In genomic region chr14:30690487-30691355, GRCh38 we compare ENCODE assay signal across 8 cellular contexts.
DNase-seq lines count a peak whose midpoint lies in the region; ATAC-seq, FAIRE-seq and TF ChIP-seq lines count a peak whose summit lies in the region.
"Not testable (repeated sequence)": the region's sequence is repeated elsewhere in the genome, so short reads cannot be mapped to it uniquely, and the experiment has no call there.

No MANE protein-coding gene starts in this region.

- H3K4me3 Mint-ChIP-seq in central memory CD8-positive, alpha-beta T cell: peak overlapping the region; percentile 67
- H3K4me3 Mint-ChIP-seq in mesothelial cell of epicardium: peak overlapping the region; percentile 75

- CTCF ChIA-PET in A549 (lab: Yijun Ruan, JAX): interaction anchor here (1.2 kb wide), 1 partner anchor 34 kb away, joined by 5 read pairs; no protein-coding TSS in a partner anchor
- CTCF ChIA-PET in HEK293T (lab: Yijun Ruan, JAX): not testable (repeated sequence)

- not testable (repeated sequence) for FAIRE-seq in A549 (lab: Jason Lieb, UNC)

- peak overlapping the region; percentile 83 for H3K9ac ChIP-seq in smooth muscle cell (ENCODE audit: low read depth)

- not testable (repeated sequence) for H3K4me1 Mint-ChIP-seq in central memory CD8-positive, alpha-beta T cell; mesothelial cell of epicardium

- H2AFZ ChIP-seq in smooth muscle cell (ENCODE audit: low read depth): peak overlapping the region; percentile 78

- peaks cover 28% of the 10 kb centered on the region for H3K79me2 ChIP-seq in smooth muscle cell (ENCODE audit: low read depth)

- not testable (repeated sequence) for TF ChIP-seq RAD21 in A549 (conservative IDR thresholded peaks at IDR 0.05 in 1 of 2, IDR thresholded peaks at IDR 0.05 in 1 of 2)

- peak overlapping the region; percentile 95 for H3K27ac Mint-ChIP-seq in central memory CD8-positive, alpha-beta T cell (ENCODE audit: low read depth)
- peak overlapping the region; percentile 93 for H3K27ac Mint-ChIP-seq in mesothelial cell of epicardium

- H3K4me3 ChIP-seq in A549: peak overlapping the region; percentile 38
- H3K4me3 ChIP-seq in left ventricle myocardium inferior: peak overlapping the region; percentile 50
- peak overlapping the region; percentile 66 for H3K4me3 ChIP-seq in smooth muscle cell

- H3K27me3 ChIP-seq in left ventricle myocardium inferior (ENCODE audit: low read depth); smooth muscle cell (ENCODE audit: low read depth): not testable (repeated sequence)

- POLR2A ChIA-PET in A549 (lab: Yijun Ruan, JAX): not testable (repeated sequence)
- POLR2A ChIA-PET in HEK293T (lab: Yijun Ruan, JAX): interaction anchor here (1.0 kb wide), 1 partner anchor 68 kb away, joined by 5 read pairs; the partner anchor contains the start of gene SCFD1

- not testable (repeated sequence) for H3K9me3 Mint-ChIP-seq in central memory CD8-positive, alpha-beta T cell; mesothelial cell of epicardium

- H3K4me2 ChIP-seq in A549 (peak overlapping the region; percentile 57), smooth muscle cell (peak overlapping the region; percentile 92)

- H3K27ac ChIP-seq in A549 (peak overlapping the region; percentile 53 to 80), left ventricle myocardium inferior (replicated peaks) (peak overlapping the region; percentile 46), smooth muscle cell (ENCODE audit: low read depth) (peak overlapping the region; percentile 93)

- H3K27me3 Mint-ChIP-seq in central memory CD8-positive, alpha-beta T cell; mesothelial cell of epicardium (ENCODE audit: low read depth): not testable (repeated sequence)

- TF ChIP-seq CTCF in A549 (IDR thresholded peaks at IDR 0.05) (peak; percentile 26; the same call in 2 of the 3 replicates), left ventricle myocardium inferior (IDR thresholded peaks at IDR 0.05; ENCODE audit: borderline replicate concordance) (peak; percentile 44), mesothelial cell of epicardium (IDR thresholded peaks at IDR 0.05; ENCODE audit: unreplicated experiment) (peak; percentile 12), smooth muscle cell (IDR thresholded peaks at IDR 0.05; ENCODE audit: borderline replicate concordance, insufficient read depth, poor library complexity, severe bottlenecking) (peak; percentile 26)

- 0% methylated on average over 10 of the region's 28 CpGs for WGBS in A549 (ENCODE audit: missing lambda C conversion rate)
- WGBS in smooth muscle cell (ENCODE audit: low lambda C conversion rate): 2% methylated on average over 18 of the region's 28 CpGs

- TF ChIP-seq POLR2A in A549 (IDR thresholded peaks at IDR 0.05; ENCODE audit: low read length): not testable (repeated sequence)

- H3K4me1 ChIP-seq in A549 (peaks cover 12% of the 10 kb centered on the region; the same call in 2 of the 3 replicates), left ventricle myocardium inferior (peaks cover 23% of the 10 kb centered on the region), smooth muscle cell (ENCODE audit: low read depth) (peaks cover 17% of the 10 kb centered on the region)

- TF ChIP-seq EP300 in A549 (IDR thresholded peaks at IDR 0.05): not testable (repeated sequence)

- DNase-seq in A549 (ENCODE audit: low read depth in 1 of 2, low spot score in 1 of 2) (peak in 1 of 2 experiments; percentile 46), NCI-H774 (lab: John Stamatoyannopoulos, UW) (peak; percentile 37), activated T-cell treated with anti-CD3 and anti-CD28 coated beads for 1 hour (ENCODE audit: low read depth) (peak; percentile 12), mesothelial cell of epicardium (ENCODE audit: low spot score in 2 of 2, unreplicated experiment in 2 of 2) (peak in 1 of 2 experiments; percentile 48)
- DNase-seq in HEK293T (ENCODE audit: extremely low spot score); left ventricle myocardium inferior; smooth muscle cell (lab: John Stamatoyannopoulos, UW; ENCODE audit: unreplicated experiment): not testable (repeated sequence)
- peak in 1 of 2 donors; percentile 71 for DNase-seq in central memory CD8-positive, alpha-beta T cell (ENCODE audit: low spot score in 2 of 2)

- H3K36me3 Mint-ChIP-seq in central memory CD8-positive, alpha-beta T cell (ENCODE audit: insufficient read depth); mesothelial cell of epicardium: not testable (repeated sequence)

- H4K20me1 ChIP-seq in smooth muscle cell (ENCODE audit: low read depth): not testable (repeated sequence)

- not testable (repeated sequence) for H3K9me3 ChIP-seq in A549; left ventricle myocardium inferior (replicated peaks); smooth muscle cell (replicated peaks; ENCODE audit: low read depth)

- intact Hi-C loops in left ventricle myocardium inferior (cut with micrococcal nuclease): not testable (repeated sequence)

- ATAC-seq in A549: peak in 1 of 2 experiments; percentile 70; a peak in 3 of 6 replicates
- peak; percentile 40 for ATAC-seq in central memory CD8-positive, alpha-beta T cell (replicated peaks; ENCODE audit: extremely low read depth, poor library complexity, severe bottlenecking)

- H3K36me3 ChIP-seq in left ventricle myocardium inferior; smooth muscle cell (ENCODE audit: low read depth): not testable (repeated sequence)

- H3F3A ChIP-seq in smooth muscle cell (ENCODE audit: low read depth): peaks cover 11% of the 10 kb centered on the region

TF ChIP-seq in A549, 52 proteins besides CTCF, POLR2A, EP300 and RAD21:
- 0 out of 3 replicates have a peak, but pooled peaks have one; percentile 11 for TF ChIP-seq SMC3 (IDR thresholded peaks at IDR 0.05)
- 0 out of 2 replicates have a peak, but pooled peaks have one; percentile 28 for TF ChIP-seq MAX (IDR thresholded peaks at IDR 0.05)

TF ChIP-seq in HEK293T, 16 proteins besides CTCF, POLR2A, EP300 and RAD21:
- TF ChIP-seq, protein P1, sequence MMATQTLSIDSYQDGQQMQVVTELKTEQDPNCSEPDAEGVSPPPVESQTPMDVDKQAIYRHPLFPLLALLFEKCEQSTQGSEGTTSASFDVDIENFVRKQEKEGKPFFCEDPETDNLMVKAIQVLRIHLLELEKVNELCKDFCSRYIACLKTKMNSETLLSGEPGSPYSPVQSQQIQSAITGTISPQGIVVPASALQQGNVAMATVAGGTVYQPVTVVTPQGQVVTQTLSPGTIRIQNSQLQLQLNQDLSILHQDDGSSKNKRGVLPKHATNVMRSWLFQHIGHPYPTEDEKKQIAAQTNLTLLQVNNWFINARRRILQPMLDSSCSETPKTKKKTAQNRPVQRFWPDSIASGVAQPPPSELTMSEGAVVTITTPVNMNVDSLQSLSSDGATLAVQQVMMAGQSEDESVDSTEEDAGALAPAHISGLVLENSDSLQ (IDR thresholded peaks at IDR 0.05): 0 out of 2 replicates have a peak, but pooled peaks have one; percentile 23
- peak; percentile 33; the same call in 1 of the 2 replicates for TF ChIP-seq L3MBTL2 (conservative IDR thresholded peaks at IDR 0.05)
- peak; percentile 55; the same call in 1 of the 2 replicates for TF ChIP-seq NFRKB (IDR thresholded peaks at IDR 0.05)
